ENCODE assay signal across 3 cellular contexts in the genomic region with DNA sequence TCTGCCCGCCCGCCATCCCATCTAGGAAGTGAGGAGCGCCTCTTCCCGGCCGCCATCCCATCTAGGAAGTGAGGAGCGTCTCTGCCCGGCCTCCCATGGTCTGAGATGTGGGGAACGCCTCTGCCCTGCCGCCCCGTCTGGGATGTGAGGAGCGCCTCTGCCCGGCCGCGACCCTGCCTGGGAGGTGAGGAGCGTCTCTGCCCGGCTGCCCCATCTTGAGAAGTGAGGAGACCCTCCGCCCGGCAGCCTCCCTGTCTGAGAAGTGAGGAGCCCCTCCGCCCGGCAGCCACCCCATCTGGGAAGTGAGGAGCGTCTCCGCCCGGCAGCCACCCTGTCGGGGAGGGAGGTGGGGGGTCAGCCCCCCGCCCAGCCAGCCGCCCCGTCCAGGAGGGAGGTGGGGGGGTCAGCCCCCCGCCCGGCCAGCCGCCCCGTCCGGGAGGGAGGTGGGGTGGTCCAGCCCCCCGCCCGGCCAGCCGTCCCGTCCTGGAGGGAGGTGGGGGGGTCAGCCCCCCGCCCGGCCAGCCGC. TPM values are rescaled to one million over a fixed set of nuclear protein-coding genes. Genes with fewer than 3 reads are reported as not detected.
"Had no signal": no experiment of that assay in that cellular context is flagged by ENCODE, and none has a peak within 500 bp of the region (broad histone marks: within the 10 kb centered on the region; RNA-seq: fewer than 3 reads in every experiment).

No MANE protein-coding gene starts in this region.

RNA-seq across cellular contexts. Expression of a gene that starts 11.5 kb away (rescaled TPM):
- total RNA-seq: left ventricle myocardium superior, mesenteric fat pad, myocyte had no signal
